1 cellular context compared by ENCODE assay signal in the genomic region with DNA sequence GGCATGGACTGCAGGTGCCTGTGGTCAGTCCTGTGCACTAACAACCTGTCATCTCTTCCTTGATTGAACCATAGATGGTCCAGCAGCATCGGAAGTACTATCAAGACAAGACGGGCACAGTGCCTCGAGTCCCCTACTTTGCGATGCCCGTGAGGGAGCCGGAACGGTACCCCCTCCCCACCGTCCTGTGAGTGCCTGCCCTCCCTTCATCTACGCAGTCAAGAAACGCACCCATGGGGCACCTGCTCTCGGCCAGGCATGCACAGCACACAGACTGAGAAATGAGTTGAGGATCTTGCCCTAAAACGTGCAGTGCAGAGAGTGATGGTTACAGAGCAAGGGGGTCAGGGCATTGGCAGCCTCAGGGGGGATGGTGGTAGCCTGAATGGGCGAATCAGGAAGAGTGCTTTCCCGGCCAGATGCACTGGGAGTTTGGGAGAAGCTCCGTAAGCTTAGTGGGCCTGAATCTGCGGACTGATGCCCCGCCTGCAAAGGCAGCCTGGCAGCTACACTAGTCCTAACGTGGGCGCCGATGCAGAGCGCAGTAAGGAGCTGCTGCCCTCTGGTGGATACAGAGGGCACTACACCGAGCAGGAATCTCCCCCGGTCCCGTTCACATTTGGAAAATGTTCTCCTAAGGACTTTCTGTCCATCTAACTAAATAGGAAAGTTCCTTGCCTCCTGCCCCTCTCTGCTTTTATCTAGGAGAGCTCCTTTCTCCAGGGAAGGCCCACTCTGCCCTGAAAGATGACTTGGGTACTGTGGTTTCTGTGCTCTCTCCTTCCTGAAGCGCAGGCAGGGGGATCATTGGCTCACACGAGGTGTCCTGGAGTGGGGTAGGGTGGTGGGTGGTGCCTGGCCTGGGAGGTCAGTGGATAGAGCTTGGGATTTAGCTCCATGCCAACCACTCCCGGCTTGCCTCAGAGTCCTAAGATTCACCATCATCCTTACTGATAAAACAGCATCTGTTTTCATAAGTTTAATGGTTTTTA.
TF ChIP-seq lines count a peak whose summit lies in the region.

No MANE protein-coding gene starts in this region.

TF ChIP-seq in H1, 55 proteins besides CTCF, POLR2A, EP300 and RAD21 (continued from another document):
- TF ChIP-seq SAP30 (IDR thresholded peaks at IDR 0.05; ENCODE audit: insufficient read depth, insufficient replicate concordance, low read length) (no peak), GABPA (IDR thresholded peaks at IDR 0.05; ENCODE audit: borderline replicate concordance, insufficient read depth, low read length) (peak; percentile 59; the same call in 1 of the 2 replicates)
